ENCODE assay signal across 8 cellular contexts in genomic region chr22:45268167-45268957, GRCh38. TPM values are rescaled to one million over a fixed set of nuclear protein-coding genes. Genes with fewer than 3 reads are reported as not detected.
DNase-seq lines count a peak whose midpoint lies in the region; ATAC-seq, FAIRE-seq and TF ChIP-seq lines count a peak whose summit lies in the region.

No MANE protein-coding gene starts in this region.

- peak overlapping the region; percentile 73 to 76 for H3K18ac ChIP-seq in mesenchymal stem cell (ENCODE audit: low read depth in 1 of 2, low read length in 2 of 2)

- peak; percentile 14 for ATAC-seq in GM19035 (IDR thresholded peaks at IDR 0.05; ENCODE audit: unreplicated experiment)
- ATAC-seq in central memory CD8-positive, alpha-beta T cell (replicated peaks; ENCODE audit: extremely low read depth, poor library complexity, severe bottlenecking) = peak; percentile 26

- H2BK120ac ChIP-seq in mesenchymal stem cell (ENCODE audit: low read depth, low read length) = peak overlapping the region; percentile 73

- H3K9me3 ChIP-seq in OCI-LY3 (ENCODE audit: insufficient read depth, low read length) (no peaks in the 10 kb centered on the region), mesenchymal stem cell (ENCODE audit: control insufficient read depth, low read length) (no peaks in the 10 kb centered on the region), uterus (no peaks in the 10 kb centered on the region)

- H2BK15ac ChIP-seq in mesenchymal stem cell (ENCODE audit: low read depth, poor library complexity, severe bottlenecking) = peak overlapping the region; percentile 93

- H3K23ac ChIP-seq in mesenchymal stem cell (ENCODE audit: low read length in 2 of 2) = no peak overlapping the region

- H2AFZ ChIP-seq in OCI-LY3 (ENCODE audit: low read depth, low read length) = no peak overlapping the region
- peak overlapping the region; percentile 69 for H2AFZ ChIP-seq in mesenchymal stem cell (ENCODE audit: low read depth, low read length)

- H3K4me3 Mint-ChIP-seq in central memory CD8-positive, alpha-beta T cell = peak overlapping the region; percentile 77

- H3K27me3 Mint-ChIP-seq in central memory CD8-positive, alpha-beta T cell = peaks cover 36% of the 10 kb centered on the region

- H4K8ac ChIP-seq in mesenchymal stem cell (ENCODE audit: low read length) = peak overlapping the region; percentile 93

- H3K27ac Mint-ChIP-seq in central memory CD8-positive, alpha-beta T cell (ENCODE audit: low read depth) = peak overlapping the region; percentile 44

- H3K9ac ChIP-seq in OCI-LY3 (ENCODE audit: low read length) (no peak overlapping the region), mesenchymal stem cell (ENCODE audit: low read length) (peak overlapping the region; percentile 75)

- POLR2A ChIA-PET in AG04449 (lab: Yijun Ruan, JAX) = no interaction called here

- H4K91ac ChIP-seq in mesenchymal stem cell (ENCODE audit: low read length) = peak overlapping the region; percentile 85

- no peaks in the 10 kb centered on the region for H3K9me3 Mint-ChIP-seq in central memory CD8-positive, alpha-beta T cell

- WGBS in mesenchymal stem cell = 4% methylated on average over 27 of the region's 47 CpGs

- peaks cover 2% of the 10 kb centered on the region for H3K36me3 Mint-ChIP-seq in central memory CD8-positive, alpha-beta T cell (ENCODE audit: insufficient read depth)

- intact Hi-C loops in uterus (cut with DNase I; ENCODE audit: low total_unique reads) = loop anchor here (5.0 kb wide), 2 partner anchors 164 to 284 kb away; no protein-coding TSS in a partner anchor

- H4K20me1 ChIP-seq in OCI-LY3 (ENCODE audit: insufficient read depth, low read length) = no peaks in the 10 kb centered on the region

- no peaks in the 10 kb centered on the region for H3K79me2 ChIP-seq in OCI-LY3 (ENCODE audit: low read length)

- H3K27ac ChIP-seq in OCI-LY3 (ENCODE audit: low read length) (no peak overlapping the region), mesenchymal stem cell (ENCODE audit: low read length, poor library complexity, severe bottlenecking) (no peak overlapping the region), uterus (peak overlapping the region; percentile 17 to 39)

- TF ChIP-seq CTCF in AG04449 (IDR thresholded peaks at IDR 0.05; ENCODE audit: insufficient read depth, low read length, missing control alignments) (no peak), OCI-LY3 (IDR thresholded peaks at IDR 0.05; ENCODE audit: low read depth, low read length) (no peak), uterus (IDR thresholded peaks at IDR 0.05) (no peak)

- peak overlapping the region; percentile 61 to 92 for H2BK12ac ChIP-seq in mesenchymal stem cell (ENCODE audit: low read length in 2 of 2)

- no peak overlapping the region for H2AK5ac ChIP-seq in mesenchymal stem cell (ENCODE audit: low read length, severe bottlenecking)

- peaks cover 13% of the 10 kb centered on the region for H3K4me1 Mint-ChIP-seq in central memory CD8-positive, alpha-beta T cell

- H3K36me3 ChIP-seq in OCI-LY3 (replicated peaks; ENCODE audit: low read depth, low read length) = no peaks in the 10 kb centered on the region
- H3K36me3 ChIP-seq in mesenchymal stem cell (ENCODE audit: control insufficient read depth in 1 of 2, insufficient read depth in 2 of 2, low read depth in 1 of 2, low read length in 2 of 2) = no peaks in the 10 kb centered on the region
- no peaks in the 10 kb centered on the region for H3K36me3 ChIP-seq in uterus

- H3K4me2 ChIP-seq in OCI-LY3 (ENCODE audit: low read length) (peak overlapping the region; percentile 83), mesenchymal stem cell (ENCODE audit: low read length, poor library complexity, severe bottlenecking) (peak overlapping the region; percentile 84)

- peaks cover 1% of the 10 kb centered on the region for H3K79me1 ChIP-seq in mesenchymal stem cell (replicated peaks; ENCODE audit: low read length, poor library complexity, severe bottlenecking)

- H3K14ac ChIP-seq in mesenchymal stem cell (ENCODE audit: low read length in 2 of 2) = peak overlapping the region in 1 of 2 experiments; percentile 45

- no peak for TF ChIP-seq POLR2A in uterus (IDR thresholded peaks at IDR 0.05)

- CTCF ChIA-PET in AG04449 (lab: Yijun Ruan, JAX) = interaction anchor here (0.7 to 9.2 kb wide), 14 partner anchors 10 to 379 kb away, joined by 3 to 59 read pairs (median 5); no protein-coding TSS in a partner anchor

- H2BK5ac ChIP-seq in mesenchymal stem cell (ENCODE audit: low read depth, low read length, poor library complexity, severe bottlenecking) = no peak overlapping the region

- H3K4me3 ChIP-seq in AG04449 (ENCODE audit: low read depth, low read length) = peak overlapping the region; percentile 67
- H3K4me3 ChIP-seq in OCI-LY3 (ENCODE audit: low read length) = peak overlapping the region; percentile 63
- peak overlapping the region; percentile 52 to 84 for H3K4me3 ChIP-seq in mesenchymal stem cell (ENCODE audit: insufficient read depth in 1 of 2, low read depth in 1 of 2, low read length in 2 of 2)
- H3K4me3 ChIP-seq in uterus = peak overlapping the region; percentile 45

- FAIRE-seq in GM19239 (lab: Jason Lieb, UNC) = no peak

- H3K27me3 ChIP-seq in OCI-LY3 (ENCODE audit: low read depth, low read length) = peaks cover 59% of the 10 kb centered on the region
- peaks cover 0 to 17% of the 10 kb centered on the region in 2 experiments for H3K27me3 ChIP-seq in mesenchymal stem cell (ENCODE audit: control insufficient read depth in 1 of 2, insufficient read depth in 1 of 2, low read length in 2 of 2)
- no peaks in the 10 kb centered on the region for H3K27me3 ChIP-seq in uterus

- H3K4me1 ChIP-seq in OCI-LY3 (ENCODE audit: low read length) (peaks cover 19% of the 10 kb centered on the region), mesenchymal stem cell (ENCODE audit: control insufficient read depth, insufficient read depth, low read depth, low read length) (peaks cover 26% of the 10 kb centered on the region), uterus (no peaks in the 10 kb centered on the region)

- H3K4ac ChIP-seq in mesenchymal stem cell (ENCODE audit: low read depth in 1 of 2, low read length in 2 of 2) = peak overlapping the region; percentile 6 to 35

- DNase-seq in AG04449 (ENCODE audit: low read depth, low spot score) = no peak
- no peak for DNase-seq in central memory CD8-positive, alpha-beta T cell (ENCODE audit: low spot score in 2 of 2)
- peak; percentile 50 for DNase-seq in mesenchymal stem cell
- DNase-seq in uterus = peak; percentile 40 to 52
- no peak for DNase-seq in GM19239 (ENCODE audit: insufficient read length, low spot score)
- no peak for DNase-seq in central memory CD4-positive, alpha-beta T cell

RNA-seq across cellular contexts. Expression of gene UPK3A, which starts 16.4 kb away (rescaled TPM):
- not detected for polyA plus RNA-seq in mesenchymal stem cell (2013, experiment 1 of 2)
- polyA plus RNA-seq in mesenchymal stem cell (2013, experiment 2 of 2) = not detected
- total RNA-seq in uterus = not detected

RNA-seq across cellular contexts. Expression of gene KIAA0930, which starts 27.7 kb away (rescaled TPM):
- 99.4 TPM for polyA plus RNA-seq in mesenchymal stem cell (2013, experiment 1 of 2)
- polyA plus RNA-seq in mesenchymal stem cell (2013, experiment 2 of 2) = 104 TPM
- total RNA-seq in uterus = 10 to 100 TPM in 3 of 4 donors, 1 to 10 TPM in 1; 9.4 to 31.8 (median 19.6) TPM

RNA-seq across cellular contexts. Expression of gene FAM118A, which starts 41.4 kb away (rescaled TPM):
- 12.1 TPM for polyA plus RNA-seq in mesenchymal stem cell (2013, experiment 1 of 2)
- 10.7 TPM for polyA plus RNA-seq in mesenchymal stem cell (2013, experiment 2 of 2)
- 10 to 100 TPM; 16.5 to 97.9 (median 46.7) TPM for total RNA-seq in uterus

Comparison
In these comparisons a context has a peak if more than half of its experiments do, and no peak if none do; other contexts are left out.
1. DNase-seq: peak in mesenchymal stem cell (single experiment) and uterus (2 of 2); none in AG04449 (single experiment), central memory CD8-positive, alpha-beta T cell (0 of 2), GM19239 (single experiment) and central memory CD4-positive, alpha-beta T cell (single experiment).
2. H3K27ac ChIP-seq: peak in uterus (2 of 2); none in OCI-LY3 (single experiment) and mesenchymal stem cell (single experiment).
3. Peak in every context shown above with its lines, with median percentiles within 50 percentile points of each other: H3K4me3 ChIP-seq.